33 cellular contexts compared by ENCODE assay signal in genomic region chr20:7708112-7708511, GRCh38.
"Had no signal": no experiment of that assay in that cellular context is flagged by ENCODE, and none has a peak within 500 bp of the region (broad histone marks: within the 10 kb centered on the region; RNA-seq: fewer than 3 reads in every experiment).

No MANE protein-coding gene starts in this region.

- H3K4me3 ChIP-seq: adrenal gland, ascending aorta, body of pancreas, breast epithelium, cardiac muscle cell had no signal

- H3K36me3 ChIP-seq: adrenal gland, ascending aorta, brain microvascular endothelial cell, breast epithelium, cardiac muscle cell had no signal

- ATAC-seq: activated naive CD4-positive, alpha-beta T cell treated with anti-CD3 and anti-CD28 coated beads, Interleukin-2, amount 50 U/mL, for 72 hours; activated naive CD8-positive, alpha-beta T cell treated with anti-CD3 and anti-CD28 coated beads, Interleukin-2, amount 50 U/mL, for 24 hours; activated T-cell treated with anti-CD3 and anti-CD28 coated beads, Interleukin-2, amount 50 U/mL, for 4 hours; activated T-cell treated with anti-CD3 and anti-CD28 coated beads, Interleukin-2, amount 50 U/mL, for 72 hours; activated T-helper 17 cell treated with anti-CD3 and anti-CD28 coated beads, Interleukin-2, amount 50 U/mL, for 72 hours; body of pancreas had no signal

- DNase-seq: activated effector memory CD4-positive, alpha-beta T cell treated with anti-CD3 and anti-CD28 coated beads, Interleukin-2, amount 50 U/mL, for 16 hours; activated effector memory CD4-positive, alpha-beta T cell treated with Interleukin-2 at 50 U/mL for 16 hours; activated gamma-delta T cell; activated gamma-delta T cell treated with Interleukin-2 at 50 U/mL for 16 hours; activated naive CD4-positive, alpha-beta T cell; activated naive CD4-positive, alpha-beta T cell treated with anti-CD3 and anti-CD28 coated beads for 36 hours; activated naive CD4-positive, alpha-beta T cell treated with anti-CD3 and anti-CD28 coated beads, Interleukin-2, amount 10 ng/mL, durations not matched to agents 7 days and 5 days; activated naive CD4-positive, alpha-beta T cell treated with anti-CD3 and anti-CD28 coated beads, Interleukin-2, amount 50 U/mL, for 16 hours; activated naive CD8-positive, alpha-beta T cell treated with anti-CD3 and anti-CD28 coated beads for 36 hours; activated naive CD8-positive, alpha-beta T cell treated with anti-CD3 and anti-CD28 coated beads, Interleukin-2, amount 10 ng/mL, durations not matched to agents 7 days and 5 days; activated naive CD8-positive, alpha-beta T cell treated with anti-CD3 and anti-CD28 coated beads, Interleukin-2, amount 50 U/mL, for 24 hours; activated T-cell treated with anti-CD3 and anti-CD28 coated beads, Interleukin-2, amount 50 U/mL, for 1 hour; activated T-cell treated with anti-CD3 and anti-CD28 coated beads, Interleukin-2, amount 50 U/mL, for 24 hours; activated T-cell treated with anti-CD3 and anti-CD28 coated beads, Interleukin-2, amount 50 U/mL, for 4 hours; activated T-cell treated with anti-CD3 and anti-CD28 coated beads, Interleukin-2, amount 50 U/mL, for 48 hours; activated T-cell treated with anti-CD3 and anti-CD28 coated beads, Interleukin-2, amount 50 U/mL, for 72 hours; adrenal gland; amniotic stem cell; amygdala; anterior cingulate cortex; aorta; body of pancreas; brain microvascular endothelial cell; caudate nucleus; central memory CD4-positive, alpha-beta T cell; cerebellar nuclear complex had no signal

- H3K4me1 ChIP-seq: adrenal gland, ascending aorta, body of pancreas, breast epithelium had no signal

- H3K27me3 ChIP-seq: adrenal gland, ascending aorta, body of pancreas, brain microvascular endothelial cell, breast epithelium, cardiac muscle cell had no signal

- FAIRE-seq: astrocyte, bronchial epithelial cell had no signal

- H3K9me3 ChIP-seq: adrenal gland, ascending aorta, body of pancreas, breast epithelium had no signal

- H3K27ac ChIP-seq: adrenal gland, ascending aorta, body of pancreas, brain microvascular endothelial cell, breast epithelium, cardiac muscle cell had no signal
